9 cellular contexts compared by ENCODE assay signal in the genomic region with DNA sequence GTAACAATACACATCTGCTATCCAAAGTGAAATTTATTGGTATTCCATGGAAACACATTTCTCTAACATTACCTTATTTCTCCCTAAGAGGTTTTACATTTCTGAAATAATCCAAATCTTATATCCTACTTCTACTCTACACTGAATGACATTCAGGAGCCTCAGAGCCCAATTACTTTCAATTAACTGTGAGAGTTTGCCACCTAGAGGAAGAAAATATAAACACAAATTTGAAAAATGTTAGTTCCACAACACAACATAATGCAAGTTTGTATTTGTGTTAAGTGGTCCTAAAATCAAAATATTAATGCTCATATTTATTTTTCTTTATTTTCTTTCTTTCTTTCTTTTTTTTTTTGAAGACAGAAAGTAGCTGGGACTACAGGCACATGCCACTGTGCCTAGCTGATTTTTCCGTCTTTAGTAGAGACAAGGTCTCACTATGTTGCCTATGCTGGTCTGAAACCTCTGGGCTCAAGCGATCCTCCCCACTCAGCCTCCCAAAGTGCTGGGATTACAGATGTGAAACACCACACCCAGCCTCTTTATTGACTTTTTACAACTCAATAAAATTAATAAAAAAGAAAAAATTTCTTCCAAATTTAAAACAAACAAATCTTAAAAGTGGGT. TPM values are rescaled to one million over a fixed set of nuclear protein-coding genes. Genes with fewer than 3 reads are reported as not detected.
DNase-seq lines count a peak whose midpoint lies in the region; ATAC-seq and TF ChIP-seq lines count a peak whose summit lies in the region.
"Had no signal": no experiment of that assay in that cellular context is flagged by ENCODE, and none has a peak within 500 bp of the region (broad histone marks: within the 10 kb centered on the region; RNA-seq: fewer than 3 reads in every experiment).

No MANE protein-coding gene starts in this region.

- H3K27ac ChIP-seq in mammary epithelial cell (ENCODE audit: insufficient read depth, low read depth, low read length), result no peak overlapping the region
- H3K27ac ChIP-seq: BLaER1 had no signal

- peak; percentile 18 for DNase-seq in DMS153 treated with DMSO at 0.1 percent for 48 hours (lab: John Stamatoyannopoulos, UW; ENCODE audit: unreplicated experiment)
- DNase-seq in DMS153 (lab: John Stamatoyannopoulos, UW), result no peak
- DNase-seq in NAMALWA (ENCODE audit: low spot score), result peak; percentile 63
- DNase-seq in mammary epithelial cell, result peak; percentile 15
- peak; percentile 53 for DNase-seq in lung microvascular endothelial cell (ENCODE audit: low read depth in 2 of 2)
- DNase-seq in stimulated activated CD4-positive, alpha-beta T cell treated with anti-CD3 and anti-CD28 coated beads, Interleukin-4, amount 100 ng/mL, for 1 hour, result no peak
- no peak for DNase-seq in activated naive CD8-positive, alpha-beta T cell treated with anti-CD3 and anti-CD28 coated beads, Interleukin-2, amount 50 U/mL, for 24 hours
- no peak for DNase-seq in posterior vena cava (ENCODE audit: low spot score)

- peaks cover 5% of the 10 kb centered on the region for H3K4me1 ChIP-seq in mammary epithelial cell (ENCODE audit: insufficient read depth, low read length)
- H3K4me1 ChIP-seq: BLaER1 had no signal

- no peak overlapping the region for H3K4me2 ChIP-seq in mammary epithelial cell (ENCODE audit: insufficient read depth, low read depth, low read length)
- H3K4me2 ChIP-seq: BLaER1 had no signal

- no peaks in the 10 kb centered on the region for H4K20me1 ChIP-seq in mammary epithelial cell (ENCODE audit: insufficient read depth, low read length)

- peaks cover 31% of the 10 kb centered on the region for H3K36me3 Mint-ChIP-seq in activated naive CD8-positive, alpha-beta T cell treated with anti-CD3 and anti-CD28 coated beads, Interleukin-2, amount 50 U/mL, for 24 hours (ENCODE audit: low read depth)

- no peaks in the 10 kb centered on the region for H3K9me3 Mint-ChIP-seq in activated naive CD8-positive, alpha-beta T cell treated with anti-CD3 and anti-CD28 coated beads, Interleukin-2, amount 50 U/mL, for 24 hours

- in situ Hi-C loops in mammary epithelial cell (cut with MboI; ENCODE audit: low sequenced_read_pairs in 2 of 2), result no loop called here

- no peaks in the 10 kb centered on the region for H3K27me3 Mint-ChIP-seq in activated naive CD8-positive, alpha-beta T cell treated with anti-CD3 and anti-CD28 coated beads, Interleukin-2, amount 50 U/mL, for 24 hours

- H3K4me3 Mint-ChIP-seq in activated naive CD8-positive, alpha-beta T cell treated with anti-CD3 and anti-CD28 coated beads, Interleukin-2, amount 50 U/mL, for 24 hours, result no peak overlapping the region

- no peak overlapping the region for H3K27ac Mint-ChIP-seq in activated naive CD8-positive, alpha-beta T cell treated with anti-CD3 and anti-CD28 coated beads, Interleukin-2, amount 50 U/mL, for 24 hours

- H3K27me3 ChIP-seq in mammary epithelial cell (ENCODE audit: insufficient read depth, low read length), result no peaks in the 10 kb centered on the region
- H3K27me3 ChIP-seq: BLaER1 had no signal

- no peak overlapping the region for H3K9ac ChIP-seq in mammary epithelial cell (ENCODE audit: insufficient read depth, low read length)
- H3K9ac ChIP-seq: BLaER1 had no signal

- no peak overlapping the region for H2AFZ ChIP-seq in mammary epithelial cell (ENCODE audit: low read depth, low read length)

- peaks cover 2% of the 10 kb centered on the region for H3K79me2 ChIP-seq in mammary epithelial cell (ENCODE audit: insufficient read depth, low read length)

- intact Hi-C loops in mammary epithelial cell (cut with micrococcal nuclease), result loop anchor here (1.0 kb wide), 2 partner anchors 112 to 239 kb away; no protein-coding TSS in a partner anchor
- intact Hi-C loops in posterior vena cava (cut with DNase I), result no loop called here

- H3K4me1 Mint-ChIP-seq in activated naive CD8-positive, alpha-beta T cell treated with anti-CD3 and anti-CD28 coated beads, Interleukin-2, amount 50 U/mL, for 24 hours, result peaks cover 9% of the 10 kb centered on the region

- WGBS in mammary epithelial cell (ENCODE audit: low coverage, missing lambda C conversion rate), result 100% methylated on average over 2 of the region's 2 CpGs

- H3K9me3 ChIP-seq in mammary epithelial cell (replicated peaks; ENCODE audit: insufficient read depth, low read length), result no peaks in the 10 kb centered on the region
- H3K9me3 ChIP-seq: BLaER1 had no signal

- dilution Hi-C loops in mammary epithelial cell (cut with HindIII; ENCODE audit: low sequenced_read_pairs), result no loop called here

- no TSS peak for BruUV-seq in mammary epithelial cell (replicated peaks; lab: Mats Ljungman, UMichigan)

- H3K4me3 ChIP-seq in mammary epithelial cell (replicated peaks in 1 of 3; ENCODE audit: insufficient read depth in 1 of 3, low read depth in 2 of 3, low read length in 3 of 3), result no peak overlapping the region
- H3K4me3 ChIP-seq: BLaER1 had no signal

- TF ChIP-seq CTCF in mammary epithelial cell (conservative IDR thresholded peaks at IDR 0.05 in 1 of 2, IDR thresholded peaks at IDR 0.05 in 1 of 2; ENCODE audit: extremely low read depth in 1 of 2, insufficient read depth in 1 of 2, low read depth in 1 of 2, low read length in 2 of 2), result peak; percentile 43 to 54

- peaks cover 6% of the 10 kb centered on the region for H3K36me3 ChIP-seq in mammary epithelial cell (ENCODE audit: insufficient read depth, low read length)

- CTCF ChIA-PET in mammary epithelial cell (lab: Charles Lee; ENCODE audit: low non-redundant PET), result no interaction called here

- no peak for ATAC-seq in activated naive CD8-positive, alpha-beta T cell treated with anti-CD3 and anti-CD28 coated beads, Interleukin-2, amount 50 U/mL, for 24 hours

RNA-seq across cellular contexts. Expression of a gene that starts 46.0 kb away (rescaled TPM):
- total RNA-seq in mammary epithelial cell, result 10 to 100 TPM; 57.5 to 73.7 TPM
- 17.9 TPM for polyA plus RNA-seq in mammary epithelial cell
- 23.0 TPM for polyA minus RNA-seq in mammary epithelial cell
- total RNA-seq in lung microvascular endothelial cell, result 12.9 and 16.9 TPM in 2 replicates
- total RNA-seq in posterior vena cava, result 10 to 100 TPM; 45.3 to 47.3 TPM

Comparison
In these comparisons a context has a peak if more than half of its experiments do, and no peak if none do; other contexts are left out.
1. DNase-seq: peak in DMS153 treated with DMSO at 0.1 percent for 48 hours (single experiment), NAMALWA (single experiment), mammary epithelial cell (single experiment) and lung microvascular endothelial cell (2 of 2); none in DMS153 (single experiment), stimulated activated CD4-positive, alpha-beta T cell treated with anti-CD3 and anti-CD28 coated beads, Interleukin-4, amount 100 ng/mL, for 1 hour (single experiment), activated naive CD8-positive, alpha-beta T cell treated with anti-CD3 and anti-CD28 coated beads, Interleukin-2, amount 50 U/mL, for 24 hours (single experiment) and posterior vena cava (single experiment).